ENCODE assay signal across 20 cellular contexts in genomic region chr2:41949541-41950439, GRCh38.
A peak's percentile ranks its signal among the peaks of the same experiment; 100 is the strongest.
DNase-seq lines count a peak whose midpoint lies in the region; ATAC-seq, FAIRE-seq and TF ChIP-seq lines count a peak whose summit lies in the region.
"Had no signal": no experiment of that assay in that cellular context is flagged by ENCODE, and none has a peak within 500 bp of the region (broad histone marks: within the 10 kb centered on the region; RNA-seq: fewer than 3 reads in every experiment).

No MANE protein-coding gene starts in this region.

- H3K9ac ChIP-seq in H1 (replicated peaks in 1 of 4; ENCODE audit: extremely low read depth in 1 of 4, low read depth in 3 of 4, low read length in 3 of 4): no peak overlapping the region; a peak in 1 of 7 replicates

- H2BK15ac ChIP-seq in H1 (ENCODE audit: low read length): 0 out of 2 replicates have a peak overlapping the region, but pooled peaks have one; percentile 21

- H3K36me3 ChIP-seq in H1 (ENCODE audit: control insufficient read depth in 2 of 4, insufficient read depth in 4 of 4, low read length in 3 of 4): no peaks in the 10 kb centered on the region

- 61% methylated on average over 4 of the region's 4 CpGs; no CpG with 5 or more reads in 1 of the 2 experiments for WGBS in H1 (ENCODE audit: extremely low coverage in 1 of 2, insufficient coverage in 1 of 2, insufficient read length in 1 of 2, insufficient replicate concordance in 2 of 2, low coverage in 1 of 2, low lambda C conversion rate in 2 of 2, missing lambda C conversion rate in 1 of 2), 2 experiments

- H3K27me3 Mint-ChIP-seq in endothelial cell (ENCODE audit: unreplicated experiment): peaks cover 2% of the 10 kb centered on the region
- peaks cover 32% of the 10 kb centered on the region for H3K27me3 Mint-ChIP-seq in stimulated activated naive CD8-positive, alpha-beta T cell treated with anti-CD3 and anti-CD28 coated beads, Interleukin-15, amount 100 ng/mL, for 72 hours

- H2BK20ac ChIP-seq in H1 (ENCODE audit: low read length): peak overlapping the region; percentile 98

- H3K9me3 Mint-ChIP-seq in endothelial cell (ENCODE audit: unreplicated experiment): no peaks in the 10 kb centered on the region
- no peaks in the 10 kb centered on the region for H3K9me3 Mint-ChIP-seq in stimulated activated naive CD8-positive, alpha-beta T cell treated with anti-CD3 and anti-CD28 coated beads, Interleukin-15, amount 100 ng/mL, for 72 hours
- H3K9me3 Mint-ChIP-seq: CD4-positive, alpha-beta T cell had no signal

- POLR2A ChIA-PET in H1 (lab: Charles Lee; ENCODE audit: partially characterized antibody): interaction anchor here (0.6 to 3.6 kb wide), 6 partner anchors 11 to 98 kb away, joined by 3 to 47 read pairs (median 4); no protein-coding TSS in a partner anchor

- H3K23ac ChIP-seq in H1 (ENCODE audit: insufficient read length): no peak overlapping the region

- H4K20me1 ChIP-seq in H1 (replicated peaks in 1 of 2; ENCODE audit: control insufficient read depth in 1 of 2, insufficient read depth in 2 of 2, low read length in 2 of 2): no peaks in the 10 kb centered on the region

- no peak overlapping the region for H3K27ac Mint-ChIP-seq in endothelial cell (ENCODE audit: unreplicated experiment)
- H3K27ac Mint-ChIP-seq in stimulated activated naive CD8-positive, alpha-beta T cell treated with anti-CD3 and anti-CD28 coated beads, Interleukin-15, amount 100 ng/mL, for 72 hours: no peak overlapping the region
- H3K27ac Mint-ChIP-seq: B cell; CD4-positive, alpha-beta T cell had no signal

- peak overlapping the region; percentile 97; the same call in 1 of the 2 replicates for H2BK5ac ChIP-seq in H1 (ENCODE audit: low read depth, low read length)

- no peak overlapping the region for H3K4me3 ChIP-seq in H1 (ENCODE audit: extremely low read depth in 1 of 4, insufficient read depth in 2 of 4, low read depth in 3 of 4, low read length in 4 of 4)
- H3K4me3 ChIP-seq: PC-9 had no signal

- peak overlapping the region; percentile 96 for H3K18ac ChIP-seq in H1 (ENCODE audit: extremely low read depth, low read length)

- H3K23me2 ChIP-seq in H1 (ENCODE audit: low read depth, low read length): peaks cover 4% of the 10 kb centered on the region; the same call in 1 of the 2 replicates

- peak overlapping the region; percentile 96 for H4K91ac ChIP-seq in H1 (replicated peaks; ENCODE audit: insufficient read length, low read length)

- H3K79me2 ChIP-seq in H1 (ENCODE audit: control insufficient read depth in 1 of 2, insufficient read depth in 2 of 2, low read length in 2 of 2): no peaks in the 10 kb centered on the region

- no peaks in the 10 kb centered on the region for H3K36me3 Mint-ChIP-seq in endothelial cell (ENCODE audit: low read depth, unreplicated experiment)

- H3K27me3 ChIP-seq in H1 (replicated peaks in 1 of 4; ENCODE audit: control insufficient read depth in 3 of 4, extremely low read depth in 1 of 4, insufficient read depth in 3 of 4, low read length in 3 of 4): no peaks in the 10 kb centered on the region

- peak overlapping the region; percentile 94; the same call in 1 of the 2 replicates for H2AK5ac ChIP-seq in H1 (ENCODE audit: low read depth, low read length)

- H4K8ac ChIP-seq in H1 (ENCODE audit: extremely low read depth, insufficient read depth, low read length): no peak overlapping the region; the same call in 1 of the 2 replicates

- no peak overlapping the region for H4K5ac ChIP-seq in H1 (ENCODE audit: insufficient read length, low read depth, low read length)

- H3K4me1 ChIP-seq in H1 (replicated peaks in 1 of 4; ENCODE audit: control insufficient read depth in 3 of 4, insufficient read depth in 4 of 4, low read length in 3 of 4): peaks cover 19 to 31% (median 23%) of the 10 kb centered on the region in 4 experiments; a peak in 6 of 7 replicates

- no peaks in the 10 kb centered on the region for H3K9me3 ChIP-seq in H1 (ENCODE audit: insufficient read depth in 2 of 2, low read depth in 1 of 2, low read length in 1 of 2)

- DNase-seq in NCI-H82 (lab: John Stamatoyannopoulos, UW): peak; percentile 43
- no peak for DNase-seq in NCI-H82 treated with DMSO at 0.1 percent for 48 hours (lab: John Stamatoyannopoulos, UW; ENCODE audit: unreplicated experiment)
- no peak for DNase-seq in H1 (ENCODE audit: low read depth in 1 of 2, low spot score in 2 of 2)
- DNase-seq in myocyte (ENCODE audit: low read depth): peak; percentile 55
- no peak for DNase-seq in NCI-H345 treated with DMSO at 0.1 percent for 48 hours (lab: John Stamatoyannopoulos, UW; ENCODE audit: unreplicated experiment)
- no peak for DNase-seq in medulla oblongata (ENCODE audit: extremely low spot score)
- no peak for DNase-seq in endothelial cell (ENCODE audit: low spot score)
- DNase-seq in stimulated activated naive CD8-positive, alpha-beta T cell treated with anti-CD3 and anti-CD28 coated beads, Interleukin-15, amount 100 ng/mL, for 72 hours: no peak
- DNase-seq: Calu3; CD4-positive, alpha-beta T cell; DMS53; HCEC 1CT; NCI-H1436; NCI-H2029; NCI-H2171 treated with DMSO at 0.1 percent for 48 hours; NCI-H748 treated with DMSO at 0.1 percent for 48 hours; PC-9 had no signal

- H3K14ac ChIP-seq in H1 (ENCODE audit: insufficient read length): no peak overlapping the region

- peak overlapping the region in 1 of 2 experiments; percentile 71; a peak in 2 of 4 replicates for H3K4me2 ChIP-seq in H1 (ENCODE audit: insufficient read depth in 1 of 2, low read depth in 2 of 2, low read length in 2 of 2)
- H3K4me2 ChIP-seq: PC-9 had no signal

- TF ChIP-seq CTCF in H1 (IDR thresholded peaks at IDR 0.05; ENCODE audit: control extremely low read depth in 1 of 3, insufficient read depth in 1 of 3, low read depth in 1 of 3, low read length in 3 of 3) (no peak), endothelial cell (IDR thresholded peaks at IDR 0.05; ENCODE audit: unreplicated experiment) (no peak)

- TF ChIP-seq POLR2A in H1 (IDR thresholded peaks at IDR 0.05; ENCODE audit: control extremely low read depth in 1 of 2, low read depth in 2 of 2, low read length in 2 of 2): no peak

- no peak for TF ChIP-seq EP300 in H1 (IDR thresholded peaks at IDR 0.05; ENCODE audit: borderline replicate concordance in 1 of 2, low read depth in 2 of 2, low read length in 2 of 2)

- H3K4ac ChIP-seq in H1 (replicated peaks; ENCODE audit: insufficient read length, low read depth, low read length): no peak overlapping the region

- H2BK12ac ChIP-seq in H1 (ENCODE audit: low read depth, low read length): peak overlapping the region; percentile 99

- no peak overlapping the region for H3K27ac ChIP-seq in H1 (ENCODE audit: low read depth, low read length)
- H3K27ac ChIP-seq: 22Rv1, PC-9 had no signal

- no peak for ATAC-seq in stimulated activated naive CD8-positive, alpha-beta T cell treated with anti-CD3 and anti-CD28 coated beads, Interleukin-15, amount 100 ng/mL, for 72 hours

- no peak overlapping the region for H3K56ac ChIP-seq in H1 (replicated peaks; ENCODE audit: insufficient read length, low read depth, low read length)

- CTCF ChIA-PET in H1 (lab: Charles Lee; ENCODE audit: partially characterized antibody): interaction anchor here (0.6 to 7.2 kb wide), 9 partner anchors 11 to 137 kb away, joined by 3 to 53 read pairs (median 5); no protein-coding TSS in a partner anchor

- TF ChIP-seq RAD21 in H1 (IDR thresholded peaks at IDR 0.05 in 1 of 2, conservative IDR thresholded peaks at IDR 0.05 in 1 of 2; ENCODE audit: low read depth in 2 of 2, low read length in 2 of 2): no peak

- H3K79me1 ChIP-seq in H1 (ENCODE audit: low read depth, low read length): no peaks in the 10 kb centered on the region

- no peak overlapping the region for H2AFZ ChIP-seq in H1 (ENCODE audit: low read length)
- H2AFZ ChIP-seq: PC-9 had no signal

- H2BK120ac ChIP-seq in H1 (replicated peaks; ENCODE audit: low read depth, low read length): peak overlapping the region; percentile 76

- FAIRE-seq in H1 (lab: Jason Lieb, UNC): no peak
- FAIRE-seq: GM19239 had no signal

- H3K4me3 Mint-ChIP-seq in endothelial cell (ENCODE audit: unreplicated experiment): no peak overlapping the region
- H3K4me3 Mint-ChIP-seq in stimulated activated naive CD8-positive, alpha-beta T cell treated with anti-CD3 and anti-CD28 coated beads, Interleukin-15, amount 100 ng/mL, for 72 hours: no peak overlapping the region
- H3K4me3 Mint-ChIP-seq: B cell; CD4-positive, alpha-beta T cell had no signal

- H3K4me1 Mint-ChIP-seq in endothelial cell (ENCODE audit: unreplicated experiment): peaks cover 2% of the 10 kb centered on the region
- peaks cover 9% of the 10 kb centered on the region for H3K4me1 Mint-ChIP-seq in stimulated activated naive CD8-positive, alpha-beta T cell treated with anti-CD3 and anti-CD28 coated beads, Interleukin-15, amount 100 ng/mL, for 72 hours

TF ChIP-seq in H1, 55 proteins besides CTCF, POLR2A, EP300 and RAD21:
- no peak for TF ChIP-seq CBX8 (IDR thresholded peaks at IDR 0.05; ENCODE audit: borderline replicate concordance, low read depth, low read length)
TF ChIP-seq in H1: peak in this region for 0.

Comparison
In these comparisons a context has a peak if more than half of its experiments do, and no peak if none do; other contexts are left out.
1. DNase-seq: peak in NCI-H82 (single experiment) and myocyte (single experiment); none in NCI-H82 treated with DMSO at 0.1 percent for 48 hours (single experiment), H1 (0 of 2), NCI-H345 treated with DMSO at 0.1 percent for 48 hours (single experiment), medulla oblongata (single experiment), endothelial cell (single experiment) and stimulated activated naive CD8-positive, alpha-beta T cell treated with anti-CD3 and anti-CD28 coated beads, Interleukin-15, amount 100 ng/mL, for 72 hours (0 of 2).